In genomic region chr18:21112140-21112473, GRCh38 we compare ENCODE assay signal across 8 cellular contexts. TPM values are rescaled to one million over a fixed set of nuclear protein-coding genes. Genes with fewer than 3 reads are reported as not detected.
A peak's percentile ranks its signal among the peaks of the same experiment; 100 is the strongest.
DNase-seq lines count a peak whose midpoint lies in the region; ATAC-seq, FAIRE-seq and TF ChIP-seq lines count a peak whose summit lies in the region.

No MANE protein-coding gene starts in this region.

- H3K27ac Mint-ChIP-seq in astrocyte (ENCODE audit: unreplicated experiment) = peak overlapping the region; percentile 93

- H3K27ac ChIP-seq in DND-41 (ENCODE audit: low read length) = peak overlapping the region; percentile 49; the same call in 1 of the 2 replicates
- peak overlapping the region; percentile 52; the same call in 1 of the 2 replicates for H3K27ac ChIP-seq in MM.1S (ENCODE audit: low read length)
- peak overlapping the region; percentile 82 for H3K27ac ChIP-seq in astrocyte (ENCODE audit: low read depth, low read length)
- H3K27ac ChIP-seq in layer of hippocampus (ENCODE audit: low read depth, low read length) = peak overlapping the region; percentile 70

- peaks cover 6% of the 10 kb centered on the region for H3K27me3 ChIP-seq in DND-41 (ENCODE audit: insufficient read depth, low read length, poor library complexity)
- no peaks in the 10 kb centered on the region for H3K27me3 ChIP-seq in MM.1S (replicated peaks; ENCODE audit: insufficient read depth, low read length)
- H3K27me3 ChIP-seq in astrocyte (ENCODE audit: insufficient read depth, low read length) = no peaks in the 10 kb centered on the region
- no peaks in the 10 kb centered on the region for H3K27me3 ChIP-seq in layer of hippocampus (ENCODE audit: control insufficient read depth, insufficient read depth, low read length)

- ATAC-seq in DND-41 (ENCODE audit: insufficient read depth, low read depth) = peak; percentile 15

- H3K9me2 ChIP-seq in MM.1S (replicated peaks; ENCODE audit: insufficient read depth, low read length) = no peaks in the 10 kb centered on the region

- no peaks in the 10 kb centered on the region for H3K9me3 Mint-ChIP-seq in astrocyte (ENCODE audit: unreplicated experiment)

- peaks cover 44% of the 10 kb centered on the region for H3K79me2 ChIP-seq in DND-41 (ENCODE audit: insufficient read depth, low read length)
- H3K79me2 ChIP-seq in MM.1S (ENCODE audit: low read length) = peaks cover 43% of the 10 kb centered on the region
- H3K79me2 ChIP-seq in astrocyte (ENCODE audit: insufficient read depth, low read length) = peaks cover 44% of the 10 kb centered on the region

- no peaks in the 10 kb centered on the region for H3K27me3 Mint-ChIP-seq in astrocyte (ENCODE audit: low read depth, unreplicated experiment)

- H3K4me1 ChIP-seq in DND-41 (ENCODE audit: insufficient read depth, low read length) (peaks cover 38% of the 10 kb centered on the region), MM.1S (ENCODE audit: low read length) (peaks cover 8% of the 10 kb centered on the region; the same call in 1 of the 2 replicates), astrocyte (ENCODE audit: insufficient read depth, low read length) (peaks cover 17% of the 10 kb centered on the region)

- DNase-seq in DND-41 (no peak), MM.1S (no peak), astrocyte (ENCODE audit: low read depth) (no peak), NCI-H748 treated with DMSO at 0.1 percent for 48 hours (lab: John Stamatoyannopoulos, UW) (no peak), GM19238 (ENCODE audit: insufficient read length, low spot score) (no peak), HCEC 1CT (no peak)
- DNase-seq in stimulated activated CD8-positive, alpha-beta memory T cell treated with anti-CD3 and anti-CD28 coated beads, Interleukin-15, amount 100 ng/mL, for 24 hours (ENCODE audit: low read depth) = peak; percentile 21

- no peak for TF ChIP-seq CTCF in DND-41 (IDR thresholded peaks at IDR 0.05; ENCODE audit: borderline replicate concordance, extremely low read depth, low read length, poor library complexity, severe bottlenecking)
- TF ChIP-seq CTCF in MM.1S (IDR thresholded peaks at IDR 0.05; ENCODE audit: low read length) = no peak
- no peak for TF ChIP-seq CTCF in astrocyte (IDR thresholded peaks at IDR 0.05; ENCODE audit: insufficient read depth, low read depth, low read length)

- FAIRE-seq in astrocyte (lab: Jason Lieb, UNC) = no peak

- peak overlapping the region; percentile 89 for H3K4me3 Mint-ChIP-seq in astrocyte (ENCODE audit: unreplicated experiment)

- H3K9ac ChIP-seq in DND-41 (ENCODE audit: low read depth, low read length) (peak overlapping the region; percentile 54), MM.1S (ENCODE audit: low read length) (peak overlapping the region; percentile 52; the same call in 1 of the 2 replicates), astrocyte (ENCODE audit: low read length) (peak overlapping the region; percentile 80)

- H3K4me3 ChIP-seq in DND-41 (ENCODE audit: low read depth in 1 of 2, low read length in 2 of 2) (peak overlapping the region; percentile 44 to 70; a peak in 3 of 4 replicates), MM.1S (ENCODE audit: low read length) (peak overlapping the region; percentile 79), astrocyte (ENCODE audit: insufficient read depth, low read depth, low read length) (peak overlapping the region; percentile 75)

- peaks cover 16% of the 10 kb centered on the region; the same call in 1 of the 2 replicates for H3F3A ChIP-seq in MM.1S (ENCODE audit: insufficient read depth, low read length)

- H3K9me3 ChIP-seq in DND-41 (ENCODE audit: insufficient read depth, low read length, severe bottlenecking) = no peaks in the 10 kb centered on the region
- H3K9me3 ChIP-seq in MM.1S (replicated peaks; ENCODE audit: insufficient read depth, low read length) = no peaks in the 10 kb centered on the region
- H3K9me3 ChIP-seq in astrocyte (ENCODE audit: insufficient read depth, low read depth, low read length) = no peaks in the 10 kb centered on the region

- peak overlapping the region; percentile 87 for H2AFZ ChIP-seq in DND-41 (ENCODE audit: low read depth, low read length)
- peak overlapping the region; percentile 96 for H2AFZ ChIP-seq in MM.1S (ENCODE audit: low read length)
- H2AFZ ChIP-seq in astrocyte (ENCODE audit: low read depth, low read length) = peak overlapping the region; percentile 81

- H3K36me3 Mint-ChIP-seq in astrocyte (ENCODE audit: low read depth, unreplicated experiment) = no peaks in the 10 kb centered on the region

- H4K20me1 ChIP-seq in DND-41 (ENCODE audit: insufficient read depth, low read length) (peaks cover 39% of the 10 kb centered on the region), MM.1S (ENCODE audit: insufficient read depth, low read length) (peaks cover 14% of the 10 kb centered on the region), astrocyte (ENCODE audit: insufficient read depth, low read length) (peaks cover 37% of the 10 kb centered on the region)

- no peaks in the 10 kb centered on the region; the same call in 1 of the 2 replicates for H3K36me3 ChIP-seq in DND-41 (ENCODE audit: insufficient read depth, low read length)
- no peaks in the 10 kb centered on the region for H3K36me3 ChIP-seq in MM.1S (replicated peaks; ENCODE audit: insufficient read depth, low read length)
- no peaks in the 10 kb centered on the region for H3K36me3 ChIP-seq in astrocyte (ENCODE audit: insufficient read depth, low read length)

- peaks cover 12% of the 10 kb centered on the region for H3K4me1 Mint-ChIP-seq in astrocyte (ENCODE audit: low read depth, unreplicated experiment)

- peak overlapping the region; percentile 80 for H3K4me2 ChIP-seq in DND-41 (ENCODE audit: insufficient read depth, low read length)
- H3K4me2 ChIP-seq in MM.1S (ENCODE audit: low read depth, low read length) = peak overlapping the region; percentile 90
- peak overlapping the region; percentile 98 for H3K4me2 ChIP-seq in astrocyte (ENCODE audit: low read length)

RNA-seq across cellular contexts. Expression of gene ROCK1, which starts 0.5 kb away (rescaled TPM):
- 57.0 and 57.8 TPM in 2 replicates for total RNA-seq in astrocyte
